In genomic region chr2:161239416-161240109, GRCh38 we compare ENCODE assay signal across 12 cellular contexts.
DNase-seq lines count a peak whose midpoint lies in the region; ATAC-seq and TF ChIP-seq lines count a peak whose summit lies in the region.
"Had no signal": no experiment of that assay in that cellular context is flagged by ENCODE, and none has a peak within 500 bp of the region (broad histone marks: within the 10 kb centered on the region; RNA-seq: fewer than 3 reads in every experiment).

No MANE protein-coding gene starts in this region.

- H3K4me1 Mint-ChIP-seq in naive B cell, result peaks cover 12 to 38% (median 35%) of the 10 kb centered on the region in 3 donors

- ATAC-seq in Right ventricle myocardium inferior (no peak), naive B cell (ENCODE audit: low read depth in 2 of 2) (no peak), GM21526 (IDR thresholded peaks at IDR 0.05; ENCODE audit: low FRiP score, unreplicated experiment) (no peak)
- ATAC-seq: HCT116 had no signal

- TF ChIP-seq POLR2A in uterus (IDR thresholded peaks at IDR 0.05), result no peak

- H3K27ac Mint-ChIP-seq in naive B cell, result no peak overlapping the region

- H3K36me3 ChIP-seq in right atrium auricular region (peaks cover 7% of the 10 kb centered on the region), uterus (no peaks in the 10 kb centered on the region)
- H3K36me3 ChIP-seq: gastrocnemius medialis had no signal

- H3K9me3 Mint-ChIP-seq in naive B cell, result no peaks in the 10 kb centered on the region

- DNase-seq in Right ventricle myocardium inferior (ENCODE audit: missing footprints) (peak; percentile 66), right atrium auricular region (ENCODE audit: low spot score) (no peak), choroid plexus epithelial cell (ENCODE audit: low read depth) (no peak), naive B cell (no peak), uterus (no peak), D341Med (ENCODE audit: low spot score) (no peak), SIG-M5 treated with dmso at 0.1 percent for 504 hours (lab: John Stamatoyannopoulos, UW; ENCODE audit: unreplicated experiment) (no peak)
- DNase-seq: NCI-H446 had no signal

- H3K4me3 ChIP-seq in right atrium auricular region, result no peak overlapping the region
- peak overlapping the region; percentile 63 for H3K4me3 ChIP-seq in choroid plexus epithelial cell (ENCODE audit: low read depth, low read length)
- H3K4me3 ChIP-seq in uterus, result no peak overlapping the region

- peak overlapping the region; percentile 46 to 85 (median 74) for H3K4me3 Mint-ChIP-seq in naive B cell

- H3K27me3 Mint-ChIP-seq in naive B cell, result peaks cover 0 to 7% (median 0%) of the 10 kb centered on the region in 3 donors

- H3K4me1 ChIP-seq in right atrium auricular region, result peaks cover 0 to 16% of the 10 kb centered on the region in 2 donors
- no peaks in the 10 kb centered on the region for H3K4me1 ChIP-seq in uterus

- peaks cover 0 to 4% of the 10 kb centered on the region in 2 donors for H3K36me3 Mint-ChIP-seq in naive B cell

- intact Hi-C loops in Right ventricle myocardium inferior (cut with DNase I) (loop anchor here (5.0 to 10.0 kb wide), 2 partner anchors 33 to 315 kb away; no protein-coding TSS in a partner anchor), uterus (cut with DNase I; ENCODE audit: low total_unique reads) (no loop called here)

- H3K27ac ChIP-seq in right atrium auricular region, result no peak overlapping the region
- H3K27ac ChIP-seq in uterus, result peak overlapping the region; percentile 42 to 69

- no peaks in the 10 kb centered on the region for H3K27me3 ChIP-seq in right atrium auricular region
- H3K27me3 ChIP-seq in uterus, result no peaks in the 10 kb centered on the region
- H3K27me3 ChIP-seq: body of pancreas, gastrocnemius medialis had no signal

- H3K9me3 ChIP-seq in right atrium auricular region (no peaks in the 10 kb centered on the region), uterus (no peaks in the 10 kb centered on the region)
- H3K9me3 ChIP-seq: body of pancreas, gastrocnemius medialis had no signal

- TF ChIP-seq CTCF in right atrium auricular region (IDR thresholded peaks at IDR 0.05), result no peak
- no peak for TF ChIP-seq CTCF in choroid plexus epithelial cell (conservative IDR thresholded peaks at IDR 0.05; ENCODE audit: low read depth, low read length)
- TF ChIP-seq CTCF in uterus (IDR thresholded peaks at IDR 0.05), result no peak

Comparison
In these comparisons a context has a peak if more than half of its experiments do, and no peak if none do; other contexts are left out.
1. H3K27ac ChIP-seq: peak in uterus (2 of 2); none in right atrium auricular region (0 of 2).